Comparison of ENCODE assay signal across 24 cellular contexts in genomic region chr7:151137841-151138540, GRCh38. TPM values are rescaled to one million over a fixed set of nuclear protein-coding genes. Genes with fewer than 3 reads are reported as not detected.
A peak's percentile ranks its signal among the peaks of the same experiment; 100 is the strongest.
DNase-seq lines count a peak whose midpoint lies in the region; ATAC-seq and TF ChIP-seq lines count a peak whose summit lies in the region.
"Had no signal": no experiment of that assay in that cellular context is flagged by ENCODE, and none has a peak within 500 bp of the region (broad histone marks: within the 10 kb centered on the region; RNA-seq: fewer than 3 reads in every experiment).

No MANE protein-coding gene starts in this region.

- peaks cover 22% of the 10 kb centered on the region for H3K36me3 Mint-ChIP-seq in mesothelial cell of epicardium

- H3F3A ChIP-seq in PC-3 (ENCODE audit: low read length, unreplicated experiment): no peaks in the 10 kb centered on the region

- H3K56ac ChIP-seq in mesendoderm (ENCODE audit: low read length): no peak overlapping the region

- H3K27me3 Mint-ChIP-seq in mesothelial cell of epicardium (ENCODE audit: low read depth): no peaks in the 10 kb centered on the region
- H3K27me3 Mint-ChIP-seq: activated CD4-positive, alpha-beta T cell treated with anti-CD3 and anti-CD28 coated beads, Interleukin-2, amount 10 ng/mL, durations not matched to agents 24 days and 14 days; CD4-positive, alpha-beta T cell had no signal

- no TSS peak for BruUV-seq in PC-3 (replicated peaks; lab: Mats Ljungman, UMichigan)

- no peaks in the 10 kb centered on the region for H4K20me1 ChIP-seq in PC-3 (ENCODE audit: low read length)

- H3K27ac Mint-ChIP-seq in mesothelial cell of epicardium: no peak overlapping the region
- H3K27ac Mint-ChIP-seq: activated CD4-positive, alpha-beta T cell treated with anti-CD3 and anti-CD28 coated beads, Interleukin-2, amount 10 ng/mL, durations not matched to agents 24 days and 14 days; CD4-positive, alpha-beta T cell had no signal

- H3K23ac ChIP-seq in mesendoderm (ENCODE audit: low read length): no peak overlapping the region

- H2BK15ac ChIP-seq in mesendoderm (replicated peaks; ENCODE audit: low read depth): no peak overlapping the region

- no peak overlapping the region for H4K8ac ChIP-seq in mesendoderm (ENCODE audit: low read depth, low read length)

- no peak overlapping the region for H2AFZ ChIP-seq in PC-3 (ENCODE audit: low read length)

- no CpG with 5 or more reads among the region's 21 CpGs for WGBS in mesendoderm (ENCODE audit: extremely low coverage, insufficient coverage, low lambda C conversion rate)

- H3K9me2 ChIP-seq in PC-3 (replicated peaks; ENCODE audit: low read length): no peaks in the 10 kb centered on the region

- H3K4ac ChIP-seq in mesendoderm (ENCODE audit: low read depth, low read length): no peak overlapping the region

- H3K4me3 Mint-ChIP-seq in mesothelial cell of epicardium: no peak overlapping the region
- H3K4me3 Mint-ChIP-seq: activated CD4-positive, alpha-beta T cell treated with anti-CD3 and anti-CD28 coated beads, Interleukin-2, amount 10 ng/mL, durations not matched to agents 24 days and 14 days; CD4-positive, alpha-beta T cell had no signal

- H3K36me3 ChIP-seq in HEK293 (ENCODE audit: control insufficient read depth in 2 of 2, insufficient read depth in 1 of 2, low read length in 2 of 2) (peaks cover 0 to 100% of the 10 kb centered on the region in 2 experiments; a peak in 1 of 3 replicates), mesendoderm (ENCODE audit: control insufficient read depth, insufficient read depth, low read length) (peaks cover 1% of the 10 kb centered on the region), PC-3 (ENCODE audit: low read depth, low read length) (no peaks in the 10 kb centered on the region; the same call in 1 of the 2 replicates)

- H3K4me1 Mint-ChIP-seq in mesothelial cell of epicardium: peaks cover 2% of the 10 kb centered on the region
- H3K4me1 Mint-ChIP-seq: activated CD4-positive, alpha-beta T cell treated with anti-CD3 and anti-CD28 coated beads, Interleukin-2, amount 10 ng/mL, durations not matched to agents 24 days and 14 days had no signal

- H3K27me3 ChIP-seq in mesendoderm (ENCODE audit: insufficient read depth, low read length, poor library complexity): no peaks in the 10 kb centered on the region
- no peaks in the 10 kb centered on the region for H3K27me3 ChIP-seq in PC-3 (ENCODE audit: low read length)
- H3K27me3 ChIP-seq: neutrophil had no signal

- H3K79me2 ChIP-seq in mesendoderm (ENCODE audit: control insufficient read depth, insufficient read depth, low read length): no peaks in the 10 kb centered on the region
- H3K79me2 ChIP-seq in PC-3 (ENCODE audit: low read length): no peaks in the 10 kb centered on the region

- H3K9me3 Mint-ChIP-seq in mesothelial cell of epicardium: no peaks in the 10 kb centered on the region
- H3K9me3 Mint-ChIP-seq: activated CD4-positive, alpha-beta T cell treated with anti-CD3 and anti-CD28 coated beads, Interleukin-2, amount 10 ng/mL, durations not matched to agents 24 days and 14 days; CD4-positive, alpha-beta T cell had no signal

- ATAC-seq in left cardiac atrium (peak; percentile 17 to 47), PC-3 (no peak)

- no peak overlapping the region for H3K18ac ChIP-seq in mesendoderm (ENCODE audit: low read length)

- H3K4me2 ChIP-seq in mesendoderm (ENCODE audit: low read length) (no peak overlapping the region), PC-3 (ENCODE audit: low read length) (no peak overlapping the region)

- H3K9ac ChIP-seq in mesendoderm (ENCODE audit: low read length) (no peak overlapping the region), PC-3 (ENCODE audit: low read length) (no peak overlapping the region)

- CTCF ChIA-PET in HEK293 (lab: Yijun Ruan, JAX) (interaction anchor here (1.3 kb wide), 1 partner anchor 14 kb away, joined by 4 read pairs; no protein-coding TSS in a partner anchor), PC-3 (lab: Charles Lee) (no interaction called here)

- H3K79me1 ChIP-seq in mesendoderm (ENCODE audit: low read length): no peaks in the 10 kb centered on the region

- intact Hi-C loops in left cardiac atrium (cut with DNase I): no loop called here
- intact Hi-C loops in PC-3 (cut with micrococcal nuclease): no loop called here

- H3K4me3 ChIP-seq in HEK293 (ENCODE audit: low read depth, low read length): no peak overlapping the region
- H3K4me3 ChIP-seq in mesendoderm (ENCODE audit: low read length): no peak overlapping the region
- H3K4me3 ChIP-seq in PC-3 (ENCODE audit: low read length): no peak overlapping the region

- DNase-seq in ELF-1 (ENCODE audit: low read depth, low spot score) (peak; percentile 54), left cardiac atrium (peak; percentile 17), mesendoderm (peak; percentile 46), mesothelial cell of epicardium (ENCODE audit: low spot score in 2 of 2, unreplicated experiment in 2 of 2) (no peak), NCI-H146 (lab: John Stamatoyannopoulos, UW) (no peak), PC-3 (no peak), SIG-M5 (lab: John Stamatoyannopoulos, UW) (no peak)
- DNase-seq: activated CD4-positive, alpha-beta T cell treated with anti-CD3 and anti-CD28 coated beads, Interleukin-2, amount 10 ng/mL, durations not matched to agents 24 days and 14 days; activated CD8-positive, alpha-beta memory T cell treated with anti-CD3 and anti-CD28 coated beads, Interleukin-2, amount 50 U/mL, for 4 hours; activated naive CD4-positive, alpha-beta T cell treated with anti-CD3 and anti-CD28 coated beads, Interleukin-2, amount 50 U/mL, for 16 hours; Kasumi-1; NCI-H1092; NCI-H2081; RPMI8226; stimulated activated CD4-positive, alpha-beta T cell treated with anti-CD3 and anti-CD28 coated beads, Interleukin-15, amount 100 ng/mL, for 24 hours; SW 1271 had no signal

- no peak overlapping the region for H4K5ac ChIP-seq in mesendoderm (ENCODE audit: low read length)

- POLR2A ChIA-PET in HEK293 (lab: Yijun Ruan, JAX): interaction anchor here (0.7 kb wide), 1 partner anchor 288 kb away, joined by 3 read pairs; no protein-coding TSS in a partner anchor
- POLR2A ChIA-PET in PC-3 (lab: Charles Lee; ENCODE audit: unreplicated experiment): no interaction called here

- no peak overlapping the region for H2BK5ac ChIP-seq in mesendoderm (ENCODE audit: low read length)

- H2BK120ac ChIP-seq in mesendoderm (ENCODE audit: low read depth, low read length): no peak overlapping the region

- H3K4me1 ChIP-seq in HEK293 (ENCODE audit: control insufficient read depth, insufficient read depth, low read length): no peaks in the 10 kb centered on the region
- peaks cover 17% of the 10 kb centered on the region for H3K4me1 ChIP-seq in mesendoderm (ENCODE audit: control insufficient read depth, low read depth, low read length)
- no peaks in the 10 kb centered on the region for H3K4me1 ChIP-seq in PC-3 (ENCODE audit: insufficient read depth, low read length)

- H3K9me3 ChIP-seq in HEK293 (ENCODE audit: control insufficient read depth, insufficient read depth, low read depth, low read length) (no peaks in the 10 kb centered on the region), PC-3 (ENCODE audit: low read length) (no peaks in the 10 kb centered on the region)
- H3K9me3 ChIP-seq: neutrophil had no signal

- H2AK5ac ChIP-seq in mesendoderm (ENCODE audit: low read length): no peak overlapping the region

- no peak for TF ChIP-seq CTCF in HEK293 (tag by site-specific recombination; IDR thresholded peaks at IDR 0.05)
- TF ChIP-seq CTCF in mesothelial cell of epicardium (IDR thresholded peaks at IDR 0.05; ENCODE audit: unreplicated experiment): no peak
- no peak for TF ChIP-seq CTCF in PC-3 (conservative IDR thresholded peaks at IDR 0.05; ENCODE audit: low read depth, low read length)

- H3K27ac ChIP-seq in HEK293 (ENCODE audit: extremely low read depth, low read depth, low read length) (no peak overlapping the region), mesendoderm (ENCODE audit: low read depth, low read length) (no peak overlapping the region), PC-3 (ENCODE audit: low read length) (no peak overlapping the region)
- H3K27ac ChIP-seq: neutrophil had no signal

TF ChIP-seq in HEK293, 187 proteins besides CTCF, POLR2A, EP300 and RAD21 (continues in another document):
- TF ChIP-seq ZNF707 (tag by site-specific recombination; IDR thresholded peaks at IDR 0.05) (no peak), KLF7 (tag by site-specific recombination; IDR thresholded peaks at IDR 0.05; ENCODE audit: borderline replicate concordance) (no peak), ZNF18 (tag by site-specific recombination; IDR thresholded peaks at IDR 0.05) (no peak)

RNA-seq across cellular contexts. Expression of gene GBX1, which starts 29.5 kb away (rescaled TPM):
- total RNA-seq in left cardiac atrium (under 1 TPM in 1 of 2 donors, not detected in 1; 0.56 TPM), mesothelial cell of epicardium (0.20 TPM in 1 of 3 replicates, not detected in the others), PC-3 (2014; rRNA removed) (not detected in 2 replicates)
- polyA plus RNA-seq in mesendoderm (2013, experiment 1 of 2): not detected
- polyA plus RNA-seq in mesendoderm (2013, experiment 2 of 2): not detected
- total RNA-seq: activated CD4-positive, alpha-beta T cell treated with anti-CD3 and anti-CD28 coated beads, Interleukin-2, amount 10 ng/mL, durations not matched to agents 24 days and 14 days; aorta; CD4-positive, alpha-beta T cell; fibroblast of lung; HT-29; NCI-H460 had no signal
- polyA plus RNA-seq: AG04450, aorta, fibroblast of lung had no signal

RNA-seq across cellular contexts. Expression of gene ASB10, which starts 49.1 kb away (rescaled TPM):
- total RNA-seq in left cardiac atrium (10 to 100 TPM in 1 of 2 donors, 1 to 10 TPM in 1; 8.2 to 12.8 TPM), mesothelial cell of epicardium (not detected in 3 replicates), PC-3 (2014; rRNA removed) (not detected in 2 replicates)
- polyA plus RNA-seq in mesendoderm (2013, experiment 1 of 2): not detected
- polyA plus RNA-seq in mesendoderm (2013, experiment 2 of 2): not detected
- total RNA-seq: activated CD4-positive, alpha-beta T cell treated with anti-CD3 and anti-CD28 coated beads, Interleukin-2, amount 10 ng/mL, durations not matched to agents 24 days and 14 days; aorta; CD4-positive, alpha-beta T cell; fibroblast of lung; HT-29; NCI-H460 had no signal
- polyA plus RNA-seq: AG04450, aorta, fibroblast of lung had no signal

RNA-seq across cellular contexts. Expression of gene AGAP3, which starts 51.7 kb away (rescaled TPM):
- total RNA-seq in left cardiac atrium: 10 to 100 TPM; 53.0 to 61.5 TPM
- polyA plus RNA-seq in mesendoderm (2013, experiment 1 of 2): 27.6 TPM
- polyA plus RNA-seq in mesendoderm (2013, experiment 2 of 2): 26.4 TPM
- 134 to 146 TPM (median 141 TPM) in 3 replicates for total RNA-seq in mesothelial cell of epicardium
- total RNA-seq in PC-3 (2014; rRNA removed): 53.5 and 88.2 TPM in 2 replicates

RNA-seq across cellular contexts. Expression of gene TMUB1, which starts 54.7 kb away (rescaled TPM):
- total RNA-seq in left cardiac atrium: 10 to 100 TPM; 36.3 to 37.9 TPM
- 43.1 TPM for polyA plus RNA-seq in mesendoderm (2013, experiment 1 of 2)
- 42.0 TPM for polyA plus RNA-seq in mesendoderm (2013, experiment 2 of 2)
- total RNA-seq in mesothelial cell of epicardium: 34.7 to 38.4 TPM (median 36.5 TPM) in 3 replicates
- 52.1 and 71.6 TPM in 2 replicates for total RNA-seq in PC-3 (2014; rRNA removed)

RNA-seq across cellular contexts. Expression of gene FASTK, which starts 57.4 kb away (rescaled TPM):
- total RNA-seq in left cardiac atrium: 10 to 100 TPM; 62.9 to 73.2 TPM
- polyA plus RNA-seq in mesendoderm (2013, experiment 1 of 2): 29.3 TPM
- polyA plus RNA-seq in mesendoderm (2013, experiment 2 of 2): 27.9 TPM
- total RNA-seq in mesothelial cell of epicardium: 86.8 to 97.6 TPM (median 92.5 TPM) in 3 replicates
- 163 and 211 TPM in 2 replicates for total RNA-seq in PC-3 (2014; rRNA removed)

Comparison
In these comparisons a context has a peak if more than half of its experiments do, and no peak if none do; other contexts are left out.
1. DNase-seq: peak in ELF-1 (single experiment), left cardiac atrium (single experiment) and mesendoderm (single experiment); none in mesothelial cell of epicardium (0 of 2), NCI-H146 (single experiment), PC-3 (single experiment) and SIG-M5 (single experiment).